ENCODE assay signal across 34 cellular contexts in the genomic region with DNA sequence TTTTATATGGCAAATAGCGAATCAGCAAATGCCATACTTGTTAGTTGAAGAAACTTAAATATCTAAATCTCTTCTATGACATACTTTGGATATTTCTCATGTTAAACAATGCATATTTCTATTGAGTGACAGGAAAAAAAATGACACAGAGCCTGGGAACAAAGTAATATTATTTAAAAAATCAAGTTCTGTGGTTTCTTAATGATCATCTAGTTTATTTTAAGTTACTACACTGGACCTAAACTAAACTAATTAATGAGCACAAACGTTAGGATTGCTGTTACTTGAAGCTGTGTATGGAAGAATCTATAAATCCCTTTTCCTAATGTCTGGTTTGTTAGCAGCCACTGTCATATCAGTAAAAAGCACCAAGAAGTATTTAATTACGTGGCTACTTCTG.
"Had no signal": no experiment of that assay in that cellular context is flagged by ENCODE, and none has a peak within 500 bp of the region (broad histone marks: within the 10 kb centered on the region; RNA-seq: fewer than 3 reads in every experiment).

No MANE protein-coding gene starts in this region.

- H3K4me1 ChIP-seq: breast epithelium, esophagus muscularis mucosa, gastrocnemius medialis, stomach, thyroid gland, upper lobe of left lung, vagina had no signal

- H3K4me1 Mint-ChIP-seq: activated naive CD4-positive, alpha-beta T cell treated with anti-CD3 and anti-CD28 coated beads, Interleukin-2, amount 10 ng/mL, durations not matched to agents 7 days and 5 days; activated naive CD8-positive, alpha-beta T cell treated with anti-CD3 and anti-CD28 coated beads, Interleukin-2, amount 10 ng/mL, durations not matched to agents 7 days and 5 days; stimulated activated naive B cell treated with anti-CD40 and anti-IgM and Interleukin-4, amounts not matched to agents 10 μg/mL and 1 μg/mL and 100 μg/mL, for 72 hours had no signal

- H3K27ac ChIP-seq: breast epithelium, esophagus muscularis mucosa, gastrocnemius medialis, stomach, thyroid gland, upper lobe of left lung, vagina, WERI-Rb-1 had no signal

- H3K36me3 ChIP-seq: breast epithelium, esophagus muscularis mucosa, gastrocnemius medialis, stomach, thyroid gland, upper lobe of left lung, vagina, WERI-Rb-1 had no signal

- H3K4me3 Mint-ChIP-seq: activated naive CD4-positive, alpha-beta T cell treated with anti-CD3 and anti-CD28 coated beads, Interleukin-2, amount 10 ng/mL, durations not matched to agents 7 days and 5 days; activated naive CD8-positive, alpha-beta T cell treated with anti-CD3 and anti-CD28 coated beads, Interleukin-2, amount 10 ng/mL, durations not matched to agents 7 days and 5 days; activated T-helper 1 cell treated with anti-CD3 and anti-CD28 coated beads, Interleukin-12 subunit alpha, Interleukin-12 subunit beta, Interleukin-2, Interleukin-4 antibody, amounts not matched to agents 30 ng/mL and 10 ng/mL and 1 ng/mL, durations not matched to agents 14 hours and 24 hours and 36 hours; naive thymus-derived CD4-positive, alpha-beta T cell; stimulated activated naive B cell treated with anti-CD40 and anti-IgM and Interleukin-4, amounts not matched to agents 10 μg/mL and 1 μg/mL and 100 μg/mL, for 72 hours; T-helper 1 cell treated with Interleukin-12 subunit alpha and Interleukin-12 subunit beta and Interleukin-4 antibody, amounts not matched to agents 30 μg/mL and 1 μg/mL, for 36 hours had no signal

- H3K9me3 ChIP-seq: breast epithelium, esophagus muscularis mucosa, gastrocnemius medialis, stomach, thyroid gland, upper lobe of left lung, vagina had no signal

- H3K9me3 Mint-ChIP-seq: activated T-helper 1 cell treated with anti-CD3 and anti-CD28 coated beads, Interleukin-12 subunit alpha, Interleukin-12 subunit beta, Interleukin-2, Interleukin-4 antibody, amounts not matched to agents 30 ng/mL and 10 ng/mL and 1 ng/mL, durations not matched to agents 14 hours and 24 hours and 36 hours; T-helper 1 cell treated with Interleukin-12 subunit alpha and Interleukin-12 subunit beta and Interleukin-4 antibody, amounts not matched to agents 30 μg/mL and 1 μg/mL, for 36 hours had no signal

- H3K36me3 Mint-ChIP-seq: activated naive CD4-positive, alpha-beta T cell treated with anti-CD3 and anti-CD28 coated beads, Interleukin-2, amount 10 ng/mL, durations not matched to agents 7 days and 5 days; stimulated activated naive B cell treated with anti-CD40 and anti-IgM and Interleukin-4, amounts not matched to agents 10 μg/mL and 1 μg/mL and 100 μg/mL, for 72 hours had no signal

- H3K27me3 ChIP-seq: breast epithelium, esophagus muscularis mucosa, gastrocnemius medialis, stomach, thyroid gland, upper lobe of left lung, vagina had no signal

- ATAC-seq: activated CD4-positive, CD25-positive, alpha-beta regulatory T cell treated with anti-CD3 and anti-CD28 coated beads, Interleukin-2, amount 50 U/mL, for 24 hours; gastrocnemius medialis; left cardiac atrium; naive thymus-derived CD4-positive, alpha-beta T cell; right cardiac atrium; stimulated activated naive B cell treated with anti-CD40 and anti-IgM and Interleukin-4, amounts not matched to agents 10 μg/mL and 1 μg/mL and 100 μg/mL, for 72 hours had no signal

- DNase-seq: activated CD4-positive, alpha-beta T cell treated with anti-CD3 and anti-CD28 coated beads for 48 hours; activated CD4-positive, alpha-beta T cell treated with anti-CD3 and anti-CD28 coated beads, Interleukin-2, amount 50 U/mL, for 48 hours; activated CD8-positive, alpha-beta memory T cell treated with anti-CD3 and anti-CD28 coated beads for 24 hours; activated gamma-delta T cell; activated naive CD4-positive, alpha-beta T cell treated with anti-CD3 and anti-CD28 coated beads, Interleukin-2, amount 10 ng/mL, durations not matched to agents 7 days and 5 days; activated naive CD8-positive, alpha-beta T cell treated with anti-CD3 and anti-CD28 coated beads, Interleukin-2, amount 10 ng/mL, durations not matched to agents 7 days and 5 days; activated T-cell treated with anti-CD3 and anti-CD28 coated beads, Interleukin-2, amount 50 U/mL, for 1 hour; amniotic stem cell; central memory CD4-positive, alpha-beta T cell; dermis blood vessel endothelial cell; effector CD4-positive, alpha-beta T cell; gastrocnemius medialis; glutamatergic neuron; islet precursor cell; left cardiac atrium; mammary epithelial cell; midbrain; naive thymus-derived CD4-positive, alpha-beta T cell; nucleus accumbens; right cardiac atrium; stimulated activated CD4-positive, alpha-beta T cell treated with anti-CD3 and anti-CD28 coated beads, Interleukin-15, amount 100 ng/mL, for 24 hours; stimulated activated CD4-positive, alpha-beta T cell treated with anti-CD3 and anti-CD28 coated beads, Interleukin-2, amount 100 ng/mL, for 24 hours; stimulated activated naive B cell treated with anti-CD40 and anti-IgM and Interleukin-4, amounts not matched to agents 10 μg/mL and 1 μg/mL and 100 μg/mL, for 72 hours; stomach; T1000; thyroid gland; upper lobe of left lung; WERI-Rb-1 had no signal

- H3K27ac Mint-ChIP-seq: activated naive CD4-positive, alpha-beta T cell treated with anti-CD3 and anti-CD28 coated beads, Interleukin-2, amount 10 ng/mL, durations not matched to agents 7 days and 5 days; activated naive CD8-positive, alpha-beta T cell treated with anti-CD3 and anti-CD28 coated beads, Interleukin-2, amount 10 ng/mL, durations not matched to agents 7 days and 5 days; activated T-helper 1 cell treated with anti-CD3 and anti-CD28 coated beads, Interleukin-12 subunit alpha, Interleukin-12 subunit beta, Interleukin-2, Interleukin-4 antibody, amounts not matched to agents 30 ng/mL and 10 ng/mL and 1 ng/mL, durations not matched to agents 14 hours and 24 hours and 36 hours; naive thymus-derived CD4-positive, alpha-beta T cell; stimulated activated naive B cell treated with anti-CD40 and anti-IgM and Interleukin-4, amounts not matched to agents 10 μg/mL and 1 μg/mL and 100 μg/mL, for 72 hours; T-helper 1 cell treated with Interleukin-12 subunit alpha and Interleukin-12 subunit beta and Interleukin-4 antibody, amounts not matched to agents 30 μg/mL and 1 μg/mL, for 36 hours had no signal

- H3K4me3 ChIP-seq: breast epithelium, esophagus muscularis mucosa, gastrocnemius medialis, stomach, thyroid gland, upper lobe of left lung, vagina had no signal

- H3K27me3 Mint-ChIP-seq: activated naive CD4-positive, alpha-beta T cell treated with anti-CD3 and anti-CD28 coated beads, Interleukin-2, amount 10 ng/mL, durations not matched to agents 7 days and 5 days; activated naive CD8-positive, alpha-beta T cell treated with anti-CD3 and anti-CD28 coated beads, Interleukin-2, amount 10 ng/mL, durations not matched to agents 7 days and 5 days; naive thymus-derived CD4-positive, alpha-beta T cell had no signal
